In the genomic region with DNA sequence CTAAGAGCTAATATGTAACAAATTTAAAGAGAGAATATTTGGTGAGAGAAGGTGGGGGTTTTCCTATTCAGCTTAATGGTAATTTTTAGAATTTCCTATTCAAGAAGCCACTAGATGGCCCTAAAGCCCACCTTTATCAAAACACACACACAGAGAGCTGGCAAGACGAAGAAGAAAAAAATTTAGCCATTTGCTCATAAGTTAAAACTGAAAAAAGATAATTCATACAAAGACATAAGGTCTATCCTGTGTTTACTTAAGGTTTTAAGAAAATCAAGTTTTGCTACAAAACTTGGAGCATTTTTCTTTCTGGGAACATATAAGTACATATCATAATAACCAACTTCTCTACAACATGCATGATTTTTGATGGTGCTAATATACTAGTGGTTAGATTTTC, we compare ENCODE assay signal across 8 cellular contexts. TPM values are rescaled to one million over a fixed set of nuclear protein-coding genes. Genes with fewer than 3 reads are reported as not detected.
A peak's percentile ranks its signal among the peaks of the same experiment; 100 is the strongest.
DNase-seq lines count a peak whose midpoint lies in the region; ATAC-seq and TF ChIP-seq lines count a peak whose summit lies in the region.

No MANE protein-coding gene starts in this region.

- no peaks in the 10 kb centered on the region for H3K36me3 Mint-ChIP-seq in endothelial cell (ENCODE audit: low read depth, unreplicated experiment)

- peak; percentile 53 for ATAC-seq in HG03432 (IDR thresholded peaks at IDR 0.05; ENCODE audit: unreplicated experiment)

- peak; percentile 76 for DNase-seq in EH (ENCODE audit: low read depth)
- DNase-seq in RPMI8226: peak; percentile 31
- no peak for DNase-seq in endothelial cell (ENCODE audit: low spot score)
- no peak for DNase-seq in GM19240 (ENCODE audit: insufficient read length, low spot score)
- DNase-seq in nucleus accumbens (lab: John Stamatoyannopoulos, UW): no peak
- DNase-seq in activated CD4-positive, alpha-beta T cell treated with anti-CD3 and anti-CD28 coated beads for 1 hour: no peak

- H3K27ac Mint-ChIP-seq in endothelial cell (ENCODE audit: unreplicated experiment): no peak overlapping the region

- no peaks in the 10 kb centered on the region for H3K4me1 Mint-ChIP-seq in endothelial cell (ENCODE audit: unreplicated experiment)

- H3K4me1 ChIP-seq in muscle layer of colon (ENCODE audit: insufficient read depth, low read length): peaks cover 27% of the 10 kb centered on the region

- H3K9me3 ChIP-seq in muscle layer of colon (ENCODE audit: low read length): no peaks in the 10 kb centered on the region

- TF ChIP-seq CTCF in endothelial cell (IDR thresholded peaks at IDR 0.05; ENCODE audit: unreplicated experiment): peak; percentile 36

- H3K9me3 Mint-ChIP-seq in endothelial cell (ENCODE audit: unreplicated experiment): no peaks in the 10 kb centered on the region

- H3K36me3 ChIP-seq in muscle layer of colon (ENCODE audit: insufficient read depth, low read length): no peaks in the 10 kb centered on the region

- H3K27me3 Mint-ChIP-seq in endothelial cell (ENCODE audit: unreplicated experiment): no peaks in the 10 kb centered on the region

- no peak overlapping the region for H3K4me3 ChIP-seq in muscle layer of colon (ENCODE audit: low read depth in 1 of 2, low read length in 2 of 2)

- peak overlapping the region; percentile 31 for H3K27ac ChIP-seq in muscle layer of colon (ENCODE audit: low read depth, low read length)

- no peak overlapping the region for H3K9ac ChIP-seq in muscle layer of colon (ENCODE audit: low read length)

- no peaks in the 10 kb centered on the region for H3K27me3 ChIP-seq in muscle layer of colon (ENCODE audit: control insufficient read depth in 1 of 2, insufficient read depth in 2 of 2, low read length in 2 of 2)

- no peak overlapping the region for H3K4me3 Mint-ChIP-seq in endothelial cell (ENCODE audit: unreplicated experiment)

RNA-seq across cellular contexts. Expression of a gene that starts 46.8 kb away (rescaled TPM):
- 9.7 TPM for total RNA-seq in endothelial cell (ENCODE audit: unreplicated experiment)

RNA-seq across cellular contexts. Expression of a gene that starts 47.1 kb away (rescaled TPM):
- total RNA-seq in endothelial cell (ENCODE audit: unreplicated experiment): 24.2 TPM

Comparison
In these comparisons a context has a peak if more than half of its experiments do, and no peak if none do; other contexts are left out.
1. DNase-seq: peak in EH (single experiment) and RPMI8226 (single experiment); none in endothelial cell (single experiment), GM19240 (single experiment), nucleus accumbens (0 of 56) and activated CD4-positive, alpha-beta T cell treated with anti-CD3 and anti-CD28 coated beads for 1 hour (single experiment).